Comparison of ENCODE assay signal across 28 cellular contexts in the genomic region with DNA sequence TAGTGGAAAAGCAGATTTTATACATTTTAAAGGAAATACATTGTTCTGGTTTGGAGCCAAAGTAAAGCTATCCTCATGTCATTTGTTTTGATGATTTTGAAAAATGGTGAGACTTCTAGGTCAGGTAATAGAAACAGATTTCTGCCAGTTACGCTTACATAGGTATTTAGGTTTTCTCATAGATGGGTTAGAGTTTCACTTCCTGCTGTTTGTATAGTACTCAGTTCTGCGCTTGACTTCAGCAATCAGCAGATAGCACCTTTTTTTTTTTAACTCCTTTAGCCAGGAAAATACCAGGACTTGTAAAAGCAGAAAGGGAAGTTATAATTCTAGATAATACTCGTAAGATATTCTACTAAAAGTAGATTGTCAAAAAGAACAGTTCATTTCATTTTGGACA.
"Had no signal": no experiment of that assay in that cellular context is flagged by ENCODE, and none has a peak within 500 bp of the region (broad histone marks: within the 10 kb centered on the region; RNA-seq: fewer than 3 reads in every experiment).

No MANE protein-coding gene starts in this region.

- H3K4me1 ChIP-seq: ascending aorta, body of pancreas, Peyer's patch, SJSA1 had no signal

- H3K36me3 ChIP-seq: ascending aorta, MG63, Peyer's patch, SJSA1 had no signal

- H3K27me3 ChIP-seq: ascending aorta, body of pancreas, MG63, Peyer's patch, SJSA1 had no signal

- DNase-seq: activated CD4-positive, alpha-beta T cell treated with anti-CD3 and anti-CD28 coated beads for 1 hour; activated CD4-positive, alpha-beta T cell treated with anti-CD3 and anti-CD28 coated beads, Interleukin-2, amount 10 ng/mL, durations not matched to agents 24 days and 14 days; activated CD4-positive, alpha-beta T cell treated with anti-CD3 and anti-CD28 coated beads, Interleukin-2, amount 50 U/mL, for 48 hours; activated CD8-positive, alpha-beta memory T cell treated with anti-CD3 and anti-CD28 coated beads, Interleukin-2, amount 10 ng/mL, durations not matched to agents 7 days and 5 days; activated effector memory CD4-positive, alpha-beta T cell treated with anti-CD3 and anti-CD28 coated beads, Interleukin-2, amount 50 U/mL, for 16 hours; activated naive CD4-positive, alpha-beta T cell treated with Interleukin-2 at 50 U/mL for 16 hours; activated naive CD8-positive, alpha-beta T cell treated with anti-CD3 and anti-CD28 coated beads, Interleukin-2, amount 50 U/mL, for 24 hours; activated T-cell treated with anti-CD3 and anti-CD28 coated beads, Interleukin-2, amount 50 U/mL, for 4 hours; amniotic stem cell; body of pancreas; central memory CD4-positive, alpha-beta T cell; MG63; NCI-H1092; NCI-H1436 treated with DMSO at 0.1 percent for 48 hours; NCI-H187; NCI-H2081 treated with DMSO at 0.1 percent for 48 hours; NCI-H446; NCI-H526; NCI-H774; Peyer's patch; SHP77 had no signal

- H3K27ac ChIP-seq: ascending aorta, body of pancreas, coronary artery, Peyer's patch, SJSA1 had no signal

- FAIRE-seq: bronchial epithelial cell had no signal

- ATAC-seq: activated CD8-positive, alpha-beta memory T cell treated with anti-CD3 and anti-CD28 coated beads, Interleukin-2, amount 10 ng/mL, durations not matched to agents 7 days and 5 days; activated naive CD4-positive, alpha-beta T cell treated with anti-CD3 and anti-CD28 coated beads, Interleukin-2, amount 50 U/mL, for 72 hours; activated naive CD8-positive, alpha-beta T cell treated with anti-CD3 and anti-CD28 coated beads, Interleukin-2, amount 50 U/mL, for 24 hours; activated T-cell treated with anti-CD3 and anti-CD28 coated beads, Interleukin-2, amount 50 U/mL, for 4 hours; body of pancreas; SK-N-SH treated with all-trans-retinoic acid at 6 μM for 48 hours; WTC11 had no signal

- H3K4me3 ChIP-seq: ascending aorta, body of pancreas, coronary artery, MG63, Peyer's patch, SJSA1 had no signal

- H3K9me3 ChIP-seq: MG63 had no signal
